Comparison of ENCODE assay signal across 35 cellular contexts in genomic region chr17:63542218-63542545, GRCh38. TPM values are rescaled to one million over a fixed set of nuclear protein-coding genes. Genes with fewer than 3 reads are reported as not detected.
"Had no signal": no experiment of that assay in that cellular context is flagged by ENCODE, and none has a peak within 500 bp of the region (broad histone marks: within the 10 kb centered on the region; RNA-seq: fewer than 3 reads in every experiment).

No MANE protein-coding gene starts in this region.

- H3K4me3 ChIP-seq: ascending aorta, cardiac muscle cell, MG63, Peyer's patch had no signal

- H3K36me3 ChIP-seq: ascending aorta, cardiac muscle cell, MG63, Peyer's patch had no signal

- H3K27ac ChIP-seq: ascending aorta, cardiac muscle cell, Peyer's patch, WERI-Rb-1 had no signal

- DNase-seq: activated CD4-positive, alpha-beta memory T cell treated with anti-CD3 and anti-CD28 coated beads, Interleukin-2, amount 10 ng/mL, durations not matched to agents 7 days and 5 days; activated CD4-positive, alpha-beta T cell treated with anti-CD3 and anti-CD28 coated beads for 1 hour; activated CD4-positive, alpha-beta T cell treated with anti-CD3 and anti-CD28 coated beads for 48 hours; activated CD4-positive, CD25-positive, alpha-beta regulatory T cell; activated CD8-positive, alpha-beta memory T cell treated with anti-CD3 and anti-CD28 coated beads for 24 hours; activated CD8-positive, alpha-beta memory T cell treated with anti-CD3 and anti-CD28 coated beads, Interleukin-2, amount 10 ng/mL, durations not matched to agents 7 days and 5 days; activated CD8-positive, alpha-beta memory T cell treated with anti-CD3 and anti-CD28 coated beads, Interleukin-2, amount 50 U/mL, for 48 hours; activated gamma-delta T cell; activated naive CD4-positive, alpha-beta T cell treated with Interleukin-2 at 50 U/mL for 16 hours; activated naive CD8-positive, alpha-beta T cell treated with anti-CD3 and anti-CD28 coated beads, Interleukin-2, amount 10 ng/mL, durations not matched to agents 7 days and 5 days; activated T-cell treated with anti-CD3 and anti-CD28 coated beads, Interleukin-2, amount 50 U/mL, for 48 hours; amygdala; Kasumi-1; KG1; MG63; NCI-H1048; NCI-H1105 treated with DMSO at 0.1 percent for 48 hours; NCI-H1436; NCI-H1694; NCI-H1930; NCI-H2081 treated with DMSO at 0.1 percent for 48 hours; NCI-H226; NCI-H446 treated with DMSO at 0.1 percent for 48 hours; NCI-H524 treated with DMSO at 0.1 percent for 48 hours; RPMI8226; SIG-M5; T1000; WERI-Rb-1 had no signal

- H3K9me3 ChIP-seq: ascending aorta, MG63, Peyer's patch had no signal

- ATAC-seq: activated CD8-positive, alpha-beta memory T cell treated with anti-CD3 and anti-CD28 coated beads, Interleukin-2, amount 10 ng/mL, durations not matched to agents 7 days and 5 days; Right ventricle myocardium inferior had no signal

- H3K27me3 ChIP-seq: MG63 had no signal

RNA-seq across cellular contexts. Expression of gene KCNH6, which starts 19.0 kb away (rescaled TPM):
- total RNA-seq: activated CD4-positive, alpha-beta memory T cell treated with anti-CD3 and anti-CD28 coated beads, Interleukin-2, amount 10 ng/mL, durations not matched to agents 7 days and 5 days; activated CD8-positive, alpha-beta memory T cell treated with anti-CD3 and anti-CD28 coated beads, Interleukin-2, amount 10 ng/mL, durations not matched to agents 7 days and 5 days; activated naive CD8-positive, alpha-beta T cell treated with anti-CD3 and anti-CD28 coated beads, Interleukin-2, amount 10 ng/mL, durations not matched to agents 7 days and 5 days; ascending aorta; Right ventricle myocardium inferior; SK-MEL-5; T-helper 1 cell treated with Interleukin-12 subunit alpha and Interleukin-12 subunit beta and Interleukin-4 antibody, amounts not matched to agents 30 ng/mL and 1 ng/mL, for 36 hours; T-helper 2 cell treated with Interferon-gamma antibody and Interleukin-4, amounts not matched to agents 100 ng/mL and 5 ng/mL, for 36 hours had no signal
